ENCODE assay signal across 15 cellular contexts in genomic region chr3:97952280-97952679, GRCh38. TPM values are rescaled to one million over a fixed set of nuclear protein-coding genes. Genes with fewer than 3 reads are reported as not detected.
DNase-seq lines count a peak whose midpoint lies in the region; ATAC-seq and TF ChIP-seq lines count a peak whose summit lies in the region.
"Had no signal": no experiment of that assay in that cellular context is flagged by ENCODE, and none has a peak within 500 bp of the region (broad histone marks: within the 10 kb centered on the region; RNA-seq: fewer than 3 reads in every experiment).

No MANE protein-coding gene starts in this region.

- no peak overlapping the region for H3K27ac Mint-ChIP-seq in chondrocyte (ENCODE audit: unreplicated experiment)

- TF ChIP-seq CTCF in foreskin fibroblast (IDR thresholded peaks at IDR 0.05; ENCODE audit: low read depth, low read length), result no peak
- no peak for TF ChIP-seq CTCF in sigmoid colon (IDR thresholded peaks at IDR 0.05)
- no peak for TF ChIP-seq CTCF in chondrocyte (IDR thresholded peaks at IDR 0.05)

- ATAC-seq in GM19467 (IDR thresholded peaks at IDR 0.05; ENCODE audit: unreplicated experiment), result no peak
- ATAC-seq: SK-N-SH treated with all-trans-retinoic acid at 6 μM for 48 hours had no signal

- H3K4me1 Mint-ChIP-seq in chondrocyte (ENCODE audit: low read depth), result no peaks in the 10 kb centered on the region

- TF ChIP-seq POLR2A in sigmoid colon (IDR thresholded peaks at IDR 0.05), result no peak

- H3K9me3 Mint-ChIP-seq in chondrocyte (ENCODE audit: low read depth), result no peaks in the 10 kb centered on the region

- intact Hi-C loops in sigmoid colon (cut with DNase I), result no loop called here

- no peak overlapping the region for H3K4me3 ChIP-seq in foreskin fibroblast (ENCODE audit: low read depth in 1 of 2, low read length in 2 of 2)
- no peak overlapping the region for H3K4me3 ChIP-seq in sigmoid colon
- H3K4me3 ChIP-seq: skin epidermis had no signal

- no peaks in the 10 kb centered on the region for H3K9me3 ChIP-seq in sigmoid colon

- H3K36me3 Mint-ChIP-seq in chondrocyte (ENCODE audit: low read depth), result peaks cover 37% of the 10 kb centered on the region

- 89% methylated on average over 3 of the region's 3 CpGs for WGBS in sigmoid colon, 2 donors

- no peaks in the 10 kb centered on the region for H3K27me3 ChIP-seq in sigmoid colon

- H3K27ac ChIP-seq in sigmoid colon, result no peak overlapping the region

- peaks cover 0 to 1% (median 0%) of the 10 kb centered on the region in 4 donors for H3K4me1 ChIP-seq in sigmoid colon

- no peak for TF ChIP-seq EP300 in sigmoid colon (IDR thresholded peaks at IDR 0.05)

- peaks cover 0 to 82% (median 17%) of the 10 kb centered on the region in 4 donors for H3K36me3 ChIP-seq in sigmoid colon

- DNase-seq in EL (peak; percentile 45), RPMI7951 (ENCODE audit: low read depth) (peak; percentile 29), foreskin fibroblast (peak; percentile 89 to 94), sigmoid colon (peak; percentile 72), chondrocyte (ENCODE audit: low spot score) (no peak), 8988T (no peak), SK-N-DZ (ENCODE audit: low spot score) (no peak)
- DNase-seq: activated CD4-positive, alpha-beta T cell treated with anti-CD3 and anti-CD28 coated beads, Interleukin-2, amount 50 U/mL, for 1 hour; activated effector memory CD4-positive, alpha-beta T cell treated with anti-CD3 and anti-CD28 coated beads, Interleukin-2, amount 50 U/mL, for 16 hours; cortex of kidney; NCI-H146; NCI-H82 had no signal

- no peaks in the 10 kb centered on the region for H3K27me3 Mint-ChIP-seq in chondrocyte (ENCODE audit: low read depth)

- no peak overlapping the region for H3K4me3 Mint-ChIP-seq in chondrocyte (ENCODE audit: unreplicated experiment)

RNA-seq across cellular contexts. Expression of gene RIOX2, which starts 20.0 kb away (rescaled TPM):
- total RNA-seq in RPMI7951 (2014; rRNA removed; shearing (Covaris generic)), result 22.7 and 30.0 TPM in 2 replicates
- total RNA-seq in sigmoid colon (10 to 100 TPM; 16.8 to 23.5 (median 21.0) TPM), chondrocyte (26.5 to 35.2 TPM (median 27.1 TPM) in 3 replicates)
- polyA plus RNA-seq in sigmoid colon, result 10 to 100 TPM in 2 of 3 donors, 1 to 10 TPM in 1; 9.0 to 16.6 (median 15.3) TPM
- polyA plus RNA-seq in SK-N-DZ (2014; cell fraction: cytosol; rRNA removed), result 31.5 and 33.3 TPM in 2 replicates
- 36.3 and 41.5 TPM in 2 replicates for polyA plus RNA-seq in SK-N-DZ (2014; cell fraction: nucleus; rRNA removed)

Comparison
In these comparisons a context has a peak if more than half of its experiments do, and no peak if none do; other contexts are left out.
1. DNase-seq: peak in EL (single experiment), RPMI7951 (single experiment), foreskin fibroblast (2 of 2) and sigmoid colon (single experiment); none in chondrocyte (single experiment), 8988T (single experiment) and SK-N-DZ (single experiment).